9 cellular contexts compared by ENCODE assay signal in genomic region chr2:187535381-187535780, GRCh38. TPM values are rescaled to one million over a fixed set of nuclear protein-coding genes. Genes with fewer than 3 reads are reported as not detected.
"Had no signal": no experiment of that assay in that cellular context is flagged by ENCODE, and none has a peak within 500 bp of the region (broad histone marks: within the 10 kb centered on the region; RNA-seq: fewer than 3 reads in every experiment).

No MANE protein-coding gene starts in this region.

RNA-seq across cellular contexts. Expression of gene TFPI, which starts 18.9 kb away (rescaled TPM):
- total RNA-seq: activated B cell treated with CpG ODN at 0.5 μM for 24 hours; activated CD4-positive, alpha-beta memory T cell treated with anti-CD3 and anti-CD28 coated beads for 36 hours; activated CD4-positive, alpha-beta memory T cell treated with anti-CD3 and anti-CD28 coated beads, Interleukin-2, amount 10 ng/mL, durations not matched to agents 7 days and 5 days; activated CD4-positive, alpha-beta T cell treated with anti-CD3 and anti-CD28 coated beads, Interleukin-2, amount 10 ng/mL, durations not matched to agents 7 days and 5 days; activated CD8-positive, alpha-beta memory T cell treated with anti-CD3 and anti-CD28 coated beads for 36 hours; activated CD8-positive, alpha-beta memory T cell treated with anti-CD3 and anti-CD28 coated beads, Interleukin-2, amount 10 ng/mL, durations not matched to agents 7 days and 5 days; activated CD8-positive, alpha-beta T cell treated with anti-CD3 and anti-CD28 coated beads for 36 hours; activated CD8-positive, alpha-beta T cell treated with anti-CD3 and anti-CD28 coated beads, Interleukin-2, amount 10 ng/mL, durations not matched to agents 7 days and 5 days; T-helper 1 cell treated with Interleukin-12 subunit alpha and Interleukin-12 subunit beta and Interleukin-4 antibody, amounts not matched to agents 30 ng/mL and 1 ng/mL, for 36 hours had no signal
